Comparison of ENCODE assay signal across 15 cellular contexts in the genomic region with DNA sequence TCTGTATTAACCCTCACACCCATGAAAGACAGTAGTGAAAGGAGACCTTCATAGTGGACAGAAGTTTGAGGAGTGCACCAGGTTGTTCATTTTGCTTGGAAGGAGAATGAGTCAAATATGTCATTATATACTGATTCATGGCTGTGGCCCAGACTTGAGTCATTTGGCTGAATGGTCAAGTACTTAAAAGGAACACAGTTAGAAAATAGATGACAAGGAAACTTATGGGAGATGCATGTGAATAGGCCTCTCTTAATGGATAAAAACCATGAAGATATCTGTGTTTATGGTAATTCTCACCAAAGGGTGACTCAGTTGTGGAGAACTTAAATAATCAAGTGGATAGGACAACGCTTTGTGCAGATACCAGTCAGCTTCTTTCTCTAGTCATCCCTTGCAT.
"Had no signal": no experiment of that assay in that cellular context is flagged by ENCODE, and none has a peak within 500 bp of the region (broad histone marks: within the 10 kb centered on the region; RNA-seq: fewer than 3 reads in every experiment).

No MANE protein-coding gene starts in this region.

- H3K36me3 ChIP-seq: gastrocnemius medialis, heart right ventricle, right atrium auricular region had no signal

- H3K27me3 ChIP-seq: gastrocnemius medialis, heart right ventricle, right atrium auricular region had no signal

- DNase-seq: dermis blood vessel endothelial cell; erythroblast; gastrocnemius medialis; heart right ventricle; hypothalamus; kidney glomerular epithelial cell; natural killer cell; posterior cingulate gyrus; small intestine; stimulated activated CD4-positive, alpha-beta T cell treated with anti-CD3 and anti-CD28 coated beads, Interleukin-12 subunit alpha, Interleukin-12 subunit beta, amount 100 ng/mL, for 4 hours; stimulated activated naive CD4-positive, alpha-beta T cell treated with Interleukin-2 at 50 U/mL for 16 hours; trophoblast cell had no signal

- FAIRE-seq: colon, islet of Langerhans, small intestine had no signal

- H3K4me3 ChIP-seq: gastrocnemius medialis, heart right ventricle, right atrium auricular region had no signal
